In genomic region chr22:21807545-21807944, GRCh38 we compare ENCODE assay signal across 1 cellular context.
TF ChIP-seq lines count a peak whose summit lies in the region.

No MANE protein-coding gene starts in this region.

TF ChIP-seq in K562, 482 proteins besides CTCF, POLR2A, EP300 and RAD21 (continued from another document):
- TF ChIP-seq ZNF740 (CRISPR knock-in tag; IDR thresholded peaks at IDR 0.05), result no peak
- 0 out of 4 replicates have a peak, but pooled peaks of 1 of the 2 experiments have one; percentile 14 for TF ChIP-seq ZNF740 (tag; IDR thresholded peaks at IDR 0.05)
- TF ChIP-seq TEAD4 (IDR thresholded peaks at IDR 0.05; ENCODE audit: low read length), result no peak
- peak; percentile 77; the same call in 1 of the 2 replicates for TF ChIP-seq TEAD4 (CRISPR knock-in tag; IDR thresholded peaks at IDR 0.05; ENCODE audit: borderline replicate concordance)
- TF ChIP-seq STAT6 (CRISPR knock-in tag; IDR thresholded peaks at IDR 0.05), result 0 out of 2 replicates have a peak, but pooled peaks have one; percentile 12
- 0 out of 2 replicates have a peak, but pooled peaks have one; percentile 18 for TF ChIP-seq TEAD2 (tag; IDR thresholded peaks at IDR 0.05)
- TF ChIP-seq DIDO1 (tag; IDR thresholded peaks at IDR 0.05; ENCODE audit: low read depth), result no peak
- no peak for TF ChIP-seq RREB1 (CRISPR knock-in tag; IDR thresholded peaks at IDR 0.05)
TF ChIP-seq in K562: peak in this region for 5.
